8 cellular contexts compared by ENCODE assay signal in genomic region chr11:130159657-130160459, GRCh38. TPM values are rescaled to one million over a fixed set of nuclear protein-coding genes. Genes with fewer than 3 reads are reported as not detected.
A peak's percentile ranks its signal among the peaks of the same experiment; 100 is the strongest.
DNase-seq lines count a peak whose midpoint lies in the region; ATAC-seq and TF ChIP-seq lines count a peak whose summit lies in the region.

Gene ST14 (plus strand): TSS chr11:130159782. CDS start chr11:130159980, 198 bp downstream.

- H3K27ac ChIP-seq in HUES48 (ENCODE audit: low read depth, low read length): no peak within 1 kb of the TSS

- H3K9ac ChIP-seq in HUES48 (ENCODE audit: low read depth, low read length) (peak within 1 kb of the TSS; percentile 38; the same call in 1 of the 2 replicates), iPS-15b (ENCODE audit: low read depth, low read length) (peak within 1 kb of the TSS; percentile 39)

- H3K4me3 Mint-ChIP-seq in Calu3 (ENCODE audit: low read depth, unreplicated experiment): peak within 1 kb of the TSS; percentile 82
- peak within 1 kb of the TSS; percentile 79 for H3K4me3 Mint-ChIP-seq in WTC11
- H3K4me3 Mint-ChIP-seq in stimulated activated effector memory CD8-positive, alpha-beta T cell treated with anti-CD3 and anti-CD28 coated beads, Interleukin-12 subunit alpha, Interleukin-12 subunit beta, amount 100 ng/mL, for 72 hours: peak within 1 kb of the TSS; percentile 49

- ATAC-seq in WTC11 (peak; percentile 62), HG02642 (IDR thresholded peaks at IDR 0.05; ENCODE audit: poor library complexity, unreplicated experiment) (no peak)
- no peak for ATAC-seq in stimulated activated effector memory CD8-positive, alpha-beta T cell treated with anti-CD3 and anti-CD28 coated beads, Interleukin-12 subunit alpha, Interleukin-12 subunit beta, amount 100 ng/mL, for 72 hours

- H3K27ac Mint-ChIP-seq in Calu3 (ENCODE audit: unreplicated experiment): peak within 1 kb of the TSS; percentile 83
- H3K27ac Mint-ChIP-seq in WTC11: no peak within 1 kb of the TSS
- no peak within 1 kb of the TSS for H3K27ac Mint-ChIP-seq in stimulated activated effector memory CD8-positive, alpha-beta T cell treated with anti-CD3 and anti-CD28 coated beads, Interleukin-12 subunit alpha, Interleukin-12 subunit beta, amount 100 ng/mL, for 72 hours

- H3K36me3 ChIP-seq in HUES48 (ENCODE audit: control insufficient read depth, insufficient read depth, low read length) (no peaks in the 10 kb centered on the region), iPS-15b (ENCODE audit: control insufficient read depth, insufficient read depth, low read length) (no peaks in the 10 kb centered on the region)

- CTCF ChIA-PET in Calu3 (lab: Charles Lee): interaction anchor here (0.9 to 2.5 kb wide), 2 partner anchors 10 to 14 kb away, joined by 3 to 14 read pairs; no protein-coding TSS in a partner anchor
- CTCF ChIA-PET in WTC11 (lab: Charles Lee): interaction anchor here (0.7 to 5.1 kb wide), 3 partner anchors 14 to 186 kb away, joined by 3 to 34 read pairs (median 13); no protein-coding TSS in a partner anchor

- H3K9me3 ChIP-seq in HUES48 (ENCODE audit: control insufficient read depth, insufficient read depth, low read length) (no peaks in the 10 kb centered on the region), iPS-15b (ENCODE audit: control insufficient read depth, insufficient read depth, low read length) (no peaks in the 10 kb centered on the region)

- DNase-seq in Calu3 (peak; percentile 81), WTC11 (ENCODE audit: low spot score) (peak; percentile 61), KG1 (lab: John Stamatoyannopoulos, UW) (no peak), dermis blood vessel endothelial cell (no peak)
- DNase-seq in stimulated activated effector memory CD8-positive, alpha-beta T cell treated with anti-CD3 and anti-CD28 coated beads, Interleukin-12 subunit alpha, Interleukin-12 subunit beta, amount 100 ng/mL, for 72 hours (ENCODE audit: low spot score in 2 of 2): no peak

- no TSS peak for BruUV-seq in Calu3 (replicated peaks; lab: Mats Ljungman, UMichigan)

- H3K36me3 Mint-ChIP-seq in Calu3 (ENCODE audit: insufficient read depth, unreplicated experiment) (peaks cover 57% of the 10 kb centered on the region), WTC11 (no peaks in the 10 kb centered on the region)
- H3K36me3 Mint-ChIP-seq in stimulated activated effector memory CD8-positive, alpha-beta T cell treated with anti-CD3 and anti-CD28 coated beads, Interleukin-12 subunit alpha, Interleukin-12 subunit beta, amount 100 ng/mL, for 72 hours: no peaks in the 10 kb centered on the region

- peak within 1 kb of the TSS; percentile 58 for H3K4me3 ChIP-seq in HUES48 (ENCODE audit: low read depth, low read length)
- H3K4me3 ChIP-seq in iPS-15b (ENCODE audit: low read depth, low read length): peak within 1 kb of the TSS; percentile 55

- H3K4me1 ChIP-seq in HUES48 (ENCODE audit: control insufficient read depth, insufficient read depth, low read length) (peaks cover 22% of the 10 kb centered on the region), iPS-15b (ENCODE audit: control insufficient read depth, insufficient read depth, low read length) (peaks cover 11% of the 10 kb centered on the region)

- H3K27me3 Mint-ChIP-seq in Calu3 (ENCODE audit: unreplicated experiment) (no peaks in the 10 kb centered on the region), WTC11 (ENCODE audit: low read depth) (peaks cover 55% of the 10 kb centered on the region)

- POLR2A ChIA-PET in WTC11 (lab: Charles Lee): interaction anchor here (2.3 kb wide), 1 partner anchor 14 kb away, joined by 10 read pairs; no protein-coding TSS in a partner anchor

- TF ChIP-seq CTCF in Calu3 (IDR thresholded peaks at IDR 0.05; ENCODE audit: unreplicated experiment): no peak
- TF ChIP-seq CTCF in WTC11 (IDR thresholded peaks at IDR 0.05): no peak

- H3K9me3 Mint-ChIP-seq in Calu3 (ENCODE audit: low read depth, unreplicated experiment) (no peaks in the 10 kb centered on the region), WTC11 (no peaks in the 10 kb centered on the region)
- H3K9me3 Mint-ChIP-seq in stimulated activated effector memory CD8-positive, alpha-beta T cell treated with anti-CD3 and anti-CD28 coated beads, Interleukin-12 subunit alpha, Interleukin-12 subunit beta, amount 100 ng/mL, for 72 hours: no peaks in the 10 kb centered on the region

- H3K4me1 Mint-ChIP-seq in Calu3 (ENCODE audit: low read depth, unreplicated experiment): peaks cover 54% of the 10 kb centered on the region
- H3K4me1 Mint-ChIP-seq in WTC11: peaks cover 47% of the 10 kb centered on the region
- H3K4me1 Mint-ChIP-seq in stimulated activated effector memory CD8-positive, alpha-beta T cell treated with anti-CD3 and anti-CD28 coated beads, Interleukin-12 subunit alpha, Interleukin-12 subunit beta, amount 100 ng/mL, for 72 hours: peaks cover 24% of the 10 kb centered on the region

- H3K27me3 ChIP-seq in HUES48 (ENCODE audit: control insufficient read depth, insufficient read depth, low read length): peaks cover 48% of the 10 kb centered on the region
- H3K27me3 ChIP-seq in iPS-15b (ENCODE audit: control insufficient read depth, insufficient read depth, low read length): peaks cover 43% of the 10 kb centered on the region

- intact Hi-C loops in Calu3 (cut with micrococcal nuclease; ENCODE audit: unreplicated experiment): no loop called here

TF ChIP-seq in WTC11, 78 proteins besides CTCF, POLR2A, EP300 and RAD21 (continues in another document):
- TF ChIP-seq ZNF317 (CRISPR knock-in tag; IDR thresholded peaks at IDR 0.05; ENCODE audit: borderline replicate concordance, low read depth) (0 out of 2 replicates have a peak, but pooled peaks have one; percentile 38), NFE2L1 (CRISPR knock-in tag; IDR thresholded peaks at IDR 0.05) (no peak), ZNF121 (CRISPR knock-in tag; IDR thresholded peaks at IDR 0.05) (no peak), TP53 (CRISPR knock-in tag; IDR thresholded peaks at IDR 0.05) (no peak), JAZF1 (CRISPR knock-in tag; IDR thresholded peaks at IDR 0.05) (no peak), MAX (CRISPR knock-in tag; IDR thresholded peaks at IDR 0.05) (peak; percentile 36; the same call in 1 of the 2 replicates), ATF3 (CRISPR knock-in tag; conservative IDR thresholded peaks at IDR 0.05) (no peak), CBFB (CRISPR knock-in tag; IDR thresholded peaks at IDR 0.05; ENCODE audit: low read depth) (no peak), RELA (CRISPR knock-in tag; IDR thresholded peaks at IDR 0.05; ENCODE audit: borderline replicate concordance) (no peak), ZNF263 (CRISPR knock-in tag; IDR thresholded peaks at IDR 0.05; ENCODE audit: low read depth) (0 out of 2 replicates have a peak, but pooled peaks have one; percentile 34)
- TF ChIP-seq, protein P1, sequence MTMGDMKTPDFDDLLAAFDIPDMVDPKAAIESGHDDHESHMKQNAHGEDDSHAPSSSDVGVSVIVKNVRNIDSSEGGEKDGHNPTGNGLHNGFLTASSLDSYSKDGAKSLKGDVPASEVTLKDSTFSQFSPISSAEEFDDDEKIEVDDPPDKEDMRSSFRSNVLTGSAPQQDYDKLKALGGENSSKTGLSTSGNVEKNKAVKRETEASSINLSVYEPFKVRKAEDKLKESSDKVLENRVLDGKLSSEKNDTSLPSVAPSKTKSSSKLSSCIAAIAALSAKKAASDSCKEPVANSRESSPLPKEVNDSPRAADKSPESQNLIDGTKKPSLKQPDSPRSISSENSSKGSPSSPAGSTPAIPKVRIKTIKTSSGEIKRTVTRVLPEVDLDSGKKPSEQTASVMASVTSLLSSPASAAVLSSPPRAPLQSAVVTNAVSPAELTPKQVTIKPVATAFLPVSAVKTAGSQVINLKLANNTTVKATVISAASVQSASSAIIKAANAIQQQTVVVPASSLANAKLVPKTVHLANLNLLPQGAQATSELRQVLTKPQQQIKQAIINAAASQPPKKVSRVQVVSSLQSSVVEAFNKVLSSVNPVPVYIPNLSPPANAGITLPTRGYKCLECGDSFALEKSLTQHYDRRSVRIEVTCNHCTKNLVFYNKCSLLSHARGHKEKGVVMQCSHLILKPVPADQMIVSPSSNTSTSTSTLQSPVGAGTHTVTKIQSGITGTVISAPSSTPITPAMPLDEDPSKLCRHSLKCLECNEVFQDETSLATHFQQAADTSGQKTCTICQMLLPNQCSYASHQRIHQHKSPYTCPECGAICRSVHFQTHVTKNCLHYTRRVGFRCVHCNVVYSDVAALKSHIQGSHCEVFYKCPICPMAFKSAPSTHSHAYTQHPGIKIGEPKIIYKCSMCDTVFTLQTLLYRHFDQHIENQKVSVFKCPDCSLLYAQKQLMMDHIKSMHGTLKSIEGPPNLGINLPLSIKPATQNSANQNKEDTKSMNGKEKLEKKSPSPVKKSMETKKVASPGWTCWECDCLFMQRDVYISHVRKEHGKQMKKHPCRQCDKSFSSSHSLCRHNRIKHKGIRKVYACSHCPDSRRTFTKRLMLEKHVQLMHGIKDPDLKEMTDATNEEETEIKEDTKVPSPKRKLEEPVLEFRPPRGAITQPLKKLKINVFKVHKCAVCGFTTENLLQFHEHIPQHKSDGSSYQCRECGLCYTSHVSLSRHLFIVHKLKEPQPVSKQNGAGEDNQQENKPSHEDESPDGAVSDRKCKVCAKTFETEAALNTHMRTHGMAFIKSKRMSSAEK (CRISPR knock-in tag; IDR thresholded peaks at IDR 0.05; ENCODE audit: borderline replicate concordance): no peak
- TF ChIP-seq, protein P2, sequence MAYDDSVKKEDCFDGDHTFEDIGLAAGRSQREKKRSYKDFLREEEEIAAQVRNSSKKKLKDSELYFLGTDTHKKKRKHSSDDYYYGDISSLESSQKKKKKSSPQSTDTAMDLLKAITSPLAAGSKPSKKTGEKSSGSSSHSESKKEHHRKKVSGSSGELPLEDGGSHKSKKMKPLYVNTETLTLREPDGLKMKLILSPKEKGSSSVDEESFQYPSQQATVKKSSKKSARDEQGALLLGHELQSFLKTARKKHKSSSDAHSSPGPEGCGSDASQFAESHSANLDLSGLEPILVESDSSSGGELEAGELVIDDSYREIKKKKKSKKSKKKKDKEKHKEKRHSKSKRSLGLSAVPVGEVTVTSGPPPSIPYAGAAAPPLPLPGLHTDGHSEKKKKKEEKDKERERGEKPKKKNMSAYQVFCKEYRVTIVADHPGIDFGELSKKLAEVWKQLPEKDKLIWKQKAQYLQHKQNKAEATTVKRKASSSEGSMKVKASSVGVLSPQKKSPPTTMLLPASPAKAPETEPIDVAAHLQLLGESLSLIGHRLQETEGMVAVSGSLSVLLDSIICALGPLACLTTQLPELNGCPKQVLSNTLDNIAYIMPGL (CRISPR knock-in tag; IDR thresholded peaks at IDR 0.05): peak; percentile 78; the same call in 1 of the 2 replicates

RNA-seq across cellular contexts. Expression of gene ST14, which starts in this region (rescaled TPM):
- total RNA-seq in Calu3 (2022) (153 and 174 TPM in 2 replicates), WTC11 (2021) (27.5 to 33.9 TPM (median 27.8 TPM) in 3 replicates), dermis blood vessel endothelial cell (0.14 and 0.34 TPM in 2 replicates)

Comparison
In these comparisons a context has a peak if more than half of its experiments do, and no peak if none do; other contexts are left out.
1. RNA of gene ST14 (total RNA-seq): 153 to 174 TPM in Calu3 and 27.5 to 33.9 TPM in WTC11; 0.14 to 0.34 TPM in dermis blood vessel endothelial cell; every median in the first group is over 10 times any median in the second.
2. DNase-seq: peak in Calu3 (single experiment) and WTC11 (single experiment); none in stimulated activated effector memory CD8-positive, alpha-beta T cell treated with anti-CD3 and anti-CD28 coated beads, Interleukin-12 subunit alpha, Interleukin-12 subunit beta, amount 100 ng/mL, for 72 hours (0 of 2), KG1 (single experiment) and dermis blood vessel endothelial cell (single experiment).
3. Peak in every context shown above with its lines, with median percentiles within 50 percentile points of each other: H3K4me3 Mint-ChIP-seq.